30 cellular contexts compared by ENCODE assay signal in the genomic region with DNA sequence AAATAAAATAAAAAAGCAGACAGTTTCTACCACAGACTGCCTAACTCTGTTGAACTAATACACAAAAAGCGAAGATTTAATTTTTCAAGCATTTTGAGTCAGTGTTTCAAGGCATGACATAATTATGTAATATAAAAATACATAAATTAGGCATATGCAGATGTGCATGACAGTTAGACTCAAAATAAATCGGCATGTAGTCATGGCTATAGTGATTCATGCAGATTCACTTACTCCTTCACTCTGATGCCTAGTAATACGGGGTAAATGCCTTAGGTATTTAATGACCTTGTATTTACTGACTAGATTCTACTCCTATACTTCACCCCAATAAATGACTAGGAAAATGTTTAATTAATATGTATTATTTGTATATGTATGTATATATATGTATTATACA.
A peak's percentile ranks its signal among the peaks of the same experiment; 100 is the strongest.
DNase-seq lines count a peak whose midpoint lies in the region; TF ChIP-seq lines count a peak whose summit lies in the region.
"Had no signal": no experiment of that assay in that cellular context is flagged by ENCODE, and none has a peak within 500 bp of the region (broad histone marks: within the 10 kb centered on the region; RNA-seq: fewer than 3 reads in every experiment).

No MANE protein-coding gene starts in this region.

- no peak overlapping the region for H3K4me3 Mint-ChIP-seq in mesothelial cell of epicardium
- H3K4me3 Mint-ChIP-seq: activated naive CD8-positive, alpha-beta T cell treated with anti-CD3 and anti-CD28 coated beads, Interleukin-2, amount 50 U/mL, for 24 hours; activated T-cell treated with anti-CD3 and anti-CD28 coated beads, Interleukin-2, amount 50 U/mL, for 24 hours; CD14-positive monocyte; H9 had no signal

- intact Hi-C loops in uterus (cut with DNase I; ENCODE audit: low total_unique reads) (no loop called here), adrenal gland (cut with DNase I) (no loop called here)

- no peaks in the 10 kb centered on the region for H3K27me3 Mint-ChIP-seq in mesothelial cell of epicardium (ENCODE audit: low read depth)
- H3K27me3 Mint-ChIP-seq: activated naive CD8-positive, alpha-beta T cell treated with anti-CD3 and anti-CD28 coated beads, Interleukin-2, amount 50 U/mL, for 24 hours; activated T-cell treated with anti-CD3 and anti-CD28 coated beads, Interleukin-2, amount 50 U/mL, for 24 hours had no signal

- H3K36me3 ChIP-seq in MG63 (peaks cover 11% of the 10 kb centered on the region), uterus (no peaks in the 10 kb centered on the region), adrenal gland (replicated peaks in 1 of 2) (no peaks in the 10 kb centered on the region)
- H3K36me3 ChIP-seq: gastroesophageal sphincter, stomach, WERI-Rb-1 had no signal

- H3K27me3 ChIP-seq in MG63 (no peaks in the 10 kb centered on the region), uterus (no peaks in the 10 kb centered on the region), adrenal gland (no peaks in the 10 kb centered on the region)
- H3K27me3 ChIP-seq: body of pancreas, gastroesophageal sphincter, hepatocyte, stomach had no signal

- 66 to 78% (median 73%) methylated on average over 3 of the region's 3 CpGs for whole genome bisulfite sequencing in adrenal gland, 4 donors

- peaks cover 54% of the 10 kb centered on the region for H3K4me1 Mint-ChIP-seq in mesothelial cell of epicardium
- H3K4me1 Mint-ChIP-seq: activated naive CD8-positive, alpha-beta T cell treated with anti-CD3 and anti-CD28 coated beads, Interleukin-2, amount 50 U/mL, for 24 hours; CD14-positive monocyte had no signal

- peak overlapping the region; percentile 46 for H3K4me3 ChIP-seq in MG63
- peak overlapping the region in 1 of 2 donors; percentile 40 for H3K4me3 ChIP-seq in uterus
- H3K4me3 ChIP-seq in adrenal gland: no peak overlapping the region
- H3K4me3 ChIP-seq: body of pancreas, hepatocyte had no signal

- no peaks in the 10 kb centered on the region for H3K4me1 ChIP-seq in uterus
- no peaks in the 10 kb centered on the region for H3K4me1 ChIP-seq in adrenal gland (replicated peaks in 1 of 2)
- H3K4me1 ChIP-seq: body of pancreas had no signal

- peaks cover 3% of the 10 kb centered on the region for H3K9me3 Mint-ChIP-seq in mesothelial cell of epicardium
- H3K9me3 Mint-ChIP-seq: activated naive CD8-positive, alpha-beta T cell treated with anti-CD3 and anti-CD28 coated beads, Interleukin-2, amount 50 U/mL, for 24 hours; activated T-cell treated with anti-CD3 and anti-CD28 coated beads, Interleukin-2, amount 50 U/mL, for 24 hours; H9 had no signal

- H3K27ac Mint-ChIP-seq in mesothelial cell of epicardium: peak overlapping the region; percentile 59
- H3K27ac Mint-ChIP-seq: activated naive CD8-positive, alpha-beta T cell treated with anti-CD3 and anti-CD28 coated beads, Interleukin-2, amount 50 U/mL, for 24 hours; activated T-cell treated with anti-CD3 and anti-CD28 coated beads, Interleukin-2, amount 50 U/mL, for 24 hours; CD14-positive monocyte; H9 had no signal

- H3K9me3 ChIP-seq in MG63 (no peaks in the 10 kb centered on the region), uterus (no peaks in the 10 kb centered on the region), adrenal gland (replicated peaks in 1 of 3) (peaks cover 0 to 5% (median 0%) of the 10 kb centered on the region in 3 donors)
- H3K9me3 ChIP-seq: body of pancreas, gastroesophageal sphincter, stomach had no signal

- H3K27ac ChIP-seq in caudate nucleus (ENCODE audit: low read depth, low read length) (peak overlapping the region; percentile 80), uterus (peak overlapping the region; percentile 90 to 91), adrenal gland (no peak overlapping the region)
- H3K27ac ChIP-seq: body of pancreas, gastroesophageal sphincter, hepatocyte, WERI-Rb-1 had no signal

- TF ChIP-seq CTCF in mesothelial cell of epicardium (IDR thresholded peaks at IDR 0.05; ENCODE audit: unreplicated experiment) (no peak), uterus (IDR thresholded peaks at IDR 0.05) (no peak), adrenal gland (IDR thresholded peaks at IDR 0.05) (no peak)

- peaks cover 4% of the 10 kb centered on the region for H3K36me3 Mint-ChIP-seq in mesothelial cell of epicardium
- H3K36me3 Mint-ChIP-seq: CD14-positive monocyte had no signal

- no peak for TF ChIP-seq POLR2A in uterus (IDR thresholded peaks at IDR 0.05)
- no peak for TF ChIP-seq POLR2A in adrenal gland (IDR thresholded peaks at IDR 0.05)

- DNase-seq in MG63: no peak
- DNase-seq in caudate nucleus (lab: John Stamatoyannopoulos, UW): no peak
- no peak for DNase-seq in mesothelial cell of epicardium (ENCODE audit: low spot score in 2 of 2, unreplicated experiment in 2 of 2)
- DNase-seq in uterus: no peak
- DNase-seq in activated naive CD4-positive, alpha-beta T cell treated with Interleukin-2 at 50 U/mL for 16 hours: no peak
- no peak for DNase-seq in NCI-H2081 treated with DMSO at 0.1 percent for 48 hours (lab: John Stamatoyannopoulos, UW)
- no peak for DNase-seq in adrenal gland
- DNase-seq: activated CD4-positive, alpha-beta T cell treated with anti-CD3 and anti-CD28 coated beads for 48 hours; activated gamma-delta T cell; activated naive CD8-positive, alpha-beta T cell treated with anti-CD3 and anti-CD28 coated beads, Interleukin-2, amount 50 U/mL, for 24 hours; activated T-cell treated with anti-CD3 and anti-CD28 coated beads, Interleukin-2, amount 50 U/mL, for 24 hours; body of pancreas; Calu3; DMS79 treated with DMSO at 0.1 percent for 48 hours; effector CD4-positive, alpha-beta T cell; erythroblast; H9; left colon; mesendoderm; NCI-H1930; NCI-H226; small intestine; stimulated activated CD4-positive, alpha-beta T cell treated with anti-CD3 and anti-CD28 coated beads, Interleukin-1b, Interleukin-23, amount 100 ng/mL, for 48 hours; stimulated activated CD8-positive, alpha-beta memory T cell treated with anti-CD3 and anti-CD28 coated beads, Interleukin-4, amount 100 ng/mL, for 48 hours; stomach; trophoblast cell; WERI-Rb-1 had no signal

Comparison
In these comparisons a context has a peak if more than half of its experiments do, and no peak if none do; other contexts are left out.
1. H3K27ac ChIP-seq: peak in caudate nucleus (single experiment) and uterus (2 of 2); none in adrenal gland (0 of 5).